27 cellular contexts compared by ENCODE assay signal in genomic region chr2:136081582-136082210, GRCh38. TPM values are rescaled to one million over a fixed set of nuclear protein-coding genes. Genes with fewer than 3 reads are reported as not detected.
DNase-seq lines count a peak whose midpoint lies in the region; ATAC-seq and TF ChIP-seq lines count a peak whose summit lies in the region.
"Had no signal": no experiment of that assay in that cellular context is flagged by ENCODE, and none has a peak within 500 bp of the region (broad histone marks: within the 10 kb centered on the region; RNA-seq: fewer than 3 reads in every experiment).

No MANE protein-coding gene starts in this region.

- no peaks in the 10 kb centered on the region for H3K79me2 ChIP-seq in GM23338 (replicated peaks; ENCODE audit: insufficient read depth)

- H2AFZ ChIP-seq in GM23338, result 0 out of 2 replicates have a peak overlapping the region, but pooled peaks have one; percentile 43

- POLR2A ChIA-PET in CD8-positive, alpha-beta memory T cell (lab: Charles Lee), result no interaction called here
- POLR2A ChIA-PET in MCF 10A (lab: Yijun Ruan, JAX), result no interaction called here

- CTCF ChIA-PET in CD8-positive, alpha-beta memory T cell (lab: Charles Lee), result interaction anchor here (1.4 kb wide), 1 partner anchor 25 kb away, joined by 3 read pairs; no protein-coding TSS in a partner anchor
- CTCF ChIA-PET in MCF 10A (lab: Yijun Ruan, JAX), result interaction anchor here (0.6 to 1.4 kb wide), 2 partner anchors 16 to 114 kb away, joined by 3 read pairs; no protein-coding TSS in a partner anchor

- BruUV-seq in MCF 10A (replicated peaks; lab: Mats Ljungman, UMichigan), result no TSS peak

- peak; percentile 64 for ATAC-seq in GM23338
- ATAC-seq in GM18868 (IDR thresholded peaks at IDR 0.05; ENCODE audit: unreplicated experiment), result no peak
- ATAC-seq: K562 had no signal

- H3K9me2 ChIP-seq in GM23338 (ENCODE audit: insufficient read depth), result peaks cover 16% of the 10 kb centered on the region

- H3K27ac Mint-ChIP-seq in CD8-positive, alpha-beta memory T cell, result peak overlapping the region in 5 of 8 donors; percentile 31 to 94 (median 48)
- H3K27ac Mint-ChIP-seq in GM23338, result no peak overlapping the region
- no peak overlapping the region for H3K27ac Mint-ChIP-seq in endodermal cell
- H3K27ac Mint-ChIP-seq in MCF 10A (ENCODE audit: low read depth, unreplicated experiment), result no peak overlapping the region
- H3K27ac Mint-ChIP-seq: CD4-positive, CD25-positive, alpha-beta regulatory T cell; H9 had no signal

- H3K4me1 ChIP-seq in CD8-positive, alpha-beta memory T cell (ENCODE audit: insufficient read depth, low read length), result no peaks in the 10 kb centered on the region
- H3K4me1 ChIP-seq in GM23338 (ENCODE audit: insufficient read depth), result no peaks in the 10 kb centered on the region
- peaks cover 3% of the 10 kb centered on the region for H3K4me1 ChIP-seq in endodermal cell (ENCODE audit: control insufficient read depth, insufficient read depth, low read length)
- peaks cover 3% of the 10 kb centered on the region for H3K4me1 ChIP-seq in mesodermal cell (ENCODE audit: control insufficient read depth, insufficient read depth, low read length, poor library complexity, severe bottlenecking)

- no peak overlapping the region for H3K4me3 ChIP-seq in CD8-positive, alpha-beta memory T cell (ENCODE audit: low read length)
- H3K4me3 ChIP-seq in GM23338, result no peak overlapping the region
- no peak overlapping the region for H3K4me3 ChIP-seq in endodermal cell (ENCODE audit: low read length)
- H3K4me3 ChIP-seq in mesodermal cell (ENCODE audit: extremely low read depth, insufficient read depth, low read length, poor library complexity, severe bottlenecking), result no peak overlapping the region
- H3K4me3 ChIP-seq: BLaER1, K562, SK-N-MC had no signal

- H3K27ac ChIP-seq in CD8-positive, alpha-beta memory T cell (ENCODE audit: low read depth, low read length), result no peak overlapping the region
- no peak overlapping the region for H3K27ac ChIP-seq in GM23338 (ENCODE audit: low read depth)
- H3K27ac ChIP-seq in endodermal cell (ENCODE audit: low read depth, low read length), result no peak overlapping the region
- peak overlapping the region; percentile 24 for H3K27ac ChIP-seq in mesodermal cell (ENCODE audit: low read depth, low read length, severe bottlenecking)
- H3K27ac ChIP-seq: BLaER1, RWPE1, SK-N-MC had no signal

- H4K20me1 ChIP-seq in GM23338 (replicated peaks; ENCODE audit: insufficient read depth), result no peaks in the 10 kb centered on the region
- H4K20me1 ChIP-seq: BLaER1 had no signal

- TF ChIP-seq CTCF in GM23338 (conservative IDR thresholded peaks at IDR 0.05; ENCODE audit: low read depth in 2 of 2) (peak; percentile 10 to 17; a peak in 1 of 4 replicates), endodermal cell (conservative IDR thresholded peaks at IDR 0.05) (peak; percentile 47), MCF 10A (IDR thresholded peaks at IDR 0.05; ENCODE audit: unreplicated experiment) (no peak)

- H3K36me3 ChIP-seq in CD8-positive, alpha-beta memory T cell (ENCODE audit: insufficient read depth, low read length), result no peaks in the 10 kb centered on the region
- H3K36me3 ChIP-seq in GM23338 (ENCODE audit: insufficient read depth), result no peaks in the 10 kb centered on the region
- H3K36me3 ChIP-seq in endodermal cell (ENCODE audit: control insufficient read depth, insufficient read depth, low read length), result no peaks in the 10 kb centered on the region
- no peaks in the 10 kb centered on the region for H3K36me3 ChIP-seq in mesodermal cell (ENCODE audit: control insufficient read depth, insufficient read depth, low read length)
- H3K36me3 ChIP-seq: BLaER1 had no signal

- H3K4me3 Mint-ChIP-seq in CD8-positive, alpha-beta memory T cell, result no peak overlapping the region
- H3K4me3 Mint-ChIP-seq in GM23338 (no peak overlapping the region), endodermal cell (no peak overlapping the region), MCF 10A (ENCODE audit: unreplicated experiment) (no peak overlapping the region)
- H3K4me3 Mint-ChIP-seq: CD4-positive, CD25-positive, alpha-beta regulatory T cell; H9 had no signal

- H3F3A ChIP-seq in GM23338 (replicated peaks; ENCODE audit: low read depth), result no peaks in the 10 kb centered on the region

- 29 to 84% methylated on average over 1 to 3 of the region's 3 CpGs for WGBS in endodermal cell (ENCODE audit: insufficient coverage in 1 of 2, insufficient read length in 1 of 2), 2 experiments
- WGBS in mesodermal cell (ENCODE audit: insufficient coverage in 2 of 2), 2 experiments, result 83 to 100% methylated on average over 2 of the region's 3 CpGs

- no peaks in the 10 kb centered on the region for H3K9me3 ChIP-seq in CD8-positive, alpha-beta memory T cell (ENCODE audit: low read length)
- H3K9me3 ChIP-seq in endodermal cell (ENCODE audit: control insufficient read depth, low read length), result no peaks in the 10 kb centered on the region
- no peaks in the 10 kb centered on the region for H3K9me3 ChIP-seq in mesodermal cell (ENCODE audit: control insufficient read depth, low read length)
- H3K9me3 ChIP-seq: BLaER1 had no signal

- peaks cover 0 to 3% (median 0%) of the 10 kb centered on the region in 5 donors for H3K9me3 Mint-ChIP-seq in CD8-positive, alpha-beta memory T cell
- H3K9me3 Mint-ChIP-seq in GM23338 (peaks cover 3% of the 10 kb centered on the region; the same call in 2 of the 3 replicates), endodermal cell (peaks cover 3% of the 10 kb centered on the region), MCF 10A (ENCODE audit: unreplicated experiment) (no peaks in the 10 kb centered on the region)

- intact Hi-C loops in MCF 10A (cut with micrococcal nuclease), result no loop called here

- peaks cover 7 to 10% (median 9%) of the 10 kb centered on the region in 3 donors for H3K4me1 Mint-ChIP-seq in CD8-positive, alpha-beta memory T cell
- no peaks in the 10 kb centered on the region for H3K4me1 Mint-ChIP-seq in GM23338
- peaks cover 12% of the 10 kb centered on the region for H3K4me1 Mint-ChIP-seq in endodermal cell
- H3K4me1 Mint-ChIP-seq in MCF 10A (ENCODE audit: insufficient read depth, unreplicated experiment), result no peaks in the 10 kb centered on the region

- H3K36me3 Mint-ChIP-seq in CD8-positive, alpha-beta memory T cell, result peaks cover 0 to 9% (median 0%) of the 10 kb centered on the region in 3 donors
- H3K36me3 Mint-ChIP-seq in GM23338 (ENCODE audit: low read depth) (peaks cover 1% of the 10 kb centered on the region; the same call in 1 of the 3 replicates), endodermal cell (ENCODE audit: low read depth) (no peaks in the 10 kb centered on the region), MCF 10A (ENCODE audit: insufficient read depth, unreplicated experiment) (no peaks in the 10 kb centered on the region)
- H3K36me3 Mint-ChIP-seq: CD4-positive, CD25-positive, alpha-beta regulatory T cell had no signal

- H3K27me3 ChIP-seq in CD8-positive, alpha-beta memory T cell (ENCODE audit: insufficient read depth, low read length, poor library complexity, severe bottlenecking), result no peaks in the 10 kb centered on the region
- H3K27me3 ChIP-seq in GM23338 (ENCODE audit: insufficient read depth) (no peaks in the 10 kb centered on the region), endodermal cell (ENCODE audit: control insufficient read depth, insufficient read depth, low read length, poor library complexity, severe bottlenecking) (no peaks in the 10 kb centered on the region)
- H3K27me3 ChIP-seq: BLaER1 had no signal

- H3K27me3 Mint-ChIP-seq in CD8-positive, alpha-beta memory T cell, result no peaks in the 10 kb centered on the region
- peaks cover 2% of the 10 kb centered on the region for H3K27me3 Mint-ChIP-seq in GM23338 (ENCODE audit: insufficient read depth, low read depth, poor library complexity)
- H3K27me3 Mint-ChIP-seq in endodermal cell (ENCODE audit: insufficient read depth), result no peaks in the 10 kb centered on the region
- H3K27me3 Mint-ChIP-seq in MCF 10A (ENCODE audit: insufficient read depth, unreplicated experiment), result no peaks in the 10 kb centered on the region
- H3K27me3 Mint-ChIP-seq: CD4-positive, CD25-positive, alpha-beta regulatory T cell had no signal

- no peak for DNase-seq in CD8-positive, alpha-beta memory T cell
- DNase-seq in GM23338 (ENCODE audit: low spot score) (no peak), endodermal cell (peak; percentile 67), MCF 10A (ENCODE audit: unreplicated experiment) (no peak)
- no peak for DNase-seq in activated effector memory CD4-positive, alpha-beta T cell treated with anti-CD3 and anti-CD28 coated beads, Interleukin-2, amount 50 U/mL, for 16 hours
- no peak for DNase-seq in stimulated activated CD4-positive, alpha-beta T cell treated with anti-CD3 and anti-CD28 coated beads, Interleukin-4, amount 100 ng/mL, for 1 hour
- DNase-seq: CD4-positive, CD25-positive, alpha-beta regulatory T cell; COR-L47; DMS79; EL; GF-D8; H9; Kasumi-1; NCI-H1105 treated with DMSO at 0.1 percent for 48 hours; NCI-H1694; NCI-H2081; NCI-H2227 treated with DMSO at 0.1 percent for 48 hours; NCI-H526 treated with DMSO at 0.1 percent for 48 hours; SHP77 had no signal

- no peak overlapping the region for H3K4me2 ChIP-seq in GM23338
- H3K4me2 ChIP-seq: BLaER1 had no signal

- no peak overlapping the region for H3K9ac ChIP-seq in endodermal cell (ENCODE audit: extremely low read depth, low read length, poor library complexity, severe bottlenecking)
- H3K9ac ChIP-seq: BLaER1 had no signal

TF ChIP-seq in GM23338, 12 proteins besides CTCF, POLR2A, EP300 and RAD21 (continues in another document):
- TF ChIP-seq EZH2phosphoT487 (IDR thresholded peaks at IDR 0.05; ENCODE audit: unreplicated experiment) (no peak), CREB1 (CRISPR knock-in tag; IDR thresholded peaks at IDR 0.05; ENCODE audit: low read depth) (no peak), NANOG (IDR thresholded peaks at IDR 0.05; ENCODE audit: borderline replicate concordance) (no peak)

RNA-seq across cellular contexts. Expression of gene CXCR4, which starts 36.3 kb away (rescaled TPM):
- total RNA-seq in CD8-positive, alpha-beta memory T cell, result 100 to 1,000 TPM; 102 to 106 TPM
- 569 TPM for polyA plus RNA-seq in CD8-positive, alpha-beta memory T cell
- total RNA-seq in GM23338 (2014; rRNA removed; shearing (Covaris generic)), result 1.3 and 2.1 TPM in 2 replicates
- 2.1 and 2.5 TPM in 2 replicates for polyA plus RNA-seq in GM23338 (2016; fragmentation: Nextera tagmentation; extraction: Ambion mirVana)
- total RNA-seq in endodermal cell (100 to 1,000 TPM; 287 to 454 TPM), MCF 10A (2022) (0.54 and 1.1 TPM in 2 replicates)
- 303 TPM for polyA plus RNA-seq in endodermal cell (2013, experiment 1 of 2)
- polyA plus RNA-seq in endodermal cell (2013, experiment 2 of 2), result 293 TPM
- 45.8 TPM for polyA plus RNA-seq in mesodermal cell (2013, experiment 1 of 2)
- 36.6 TPM for polyA plus RNA-seq in mesodermal cell (2013, experiment 2 of 2)
- total RNA-seq: HT1080 had no signal
- polyA plus RNA-seq: AG04450 had no signal

Comparison
In these comparisons a context has a peak if more than half of its experiments do, and no peak if none do; other contexts are left out.
1. H3K27ac Mint-ChIP-seq: peak in CD8-positive, alpha-beta memory T cell (5 of 8); none in GM23338 (single experiment), endodermal cell (single experiment) and MCF 10A (single experiment).
2. RNA of gene CXCR4, which starts 36.3 kb away (total RNA-seq): 287 to 454 TPM in endodermal cell and 102 to 106 TPM in CD8-positive, alpha-beta memory T cell; 1.3 to 2.1 TPM in GM23338 and 0.54 to 1.1 TPM in MCF 10A; every median in the first group is over 10 times any median in the second.